ENCODE assay signal across 17 cellular contexts in genomic region chr12:43147893-43148292, GRCh38.
"Had no signal": no experiment of that assay in that cellular context is flagged by ENCODE, and none has a peak within 500 bp of the region (broad histone marks: within the 10 kb centered on the region; RNA-seq: fewer than 3 reads in every experiment).

No MANE protein-coding gene starts in this region.

- H3K4me1 Mint-ChIP-seq: activated T-helper 17 cell treated with anti-CD3 and anti-CD28 coated beads, Interleukin-2, amount 50 U/mL, for 72 hours; stimulated activated effector memory CD8-positive, alpha-beta T cell treated with anti-CD3 and anti-CD28 coated beads, Interleukin-12 subunit alpha, Interleukin-12 subunit beta, amount 100 ng/mL, for 72 hours; T-cell; WTC11 had no signal

- H3K27ac Mint-ChIP-seq: activated naive CD4-positive, alpha-beta T cell treated with anti-CD3 and anti-CD28 coated beads for 36 hours; activated T-helper 17 cell treated with anti-CD3 and anti-CD28 coated beads, Interleukin-2, amount 50 U/mL, for 72 hours; dendritic cell treated with granulocyte-macrophage colony-stimulating factor and Interleukin-4, amounts not matched to agents 40 ng/mL and 50 ng/mL, for 4 days; effector memory CD8-positive, alpha-beta T cell; stimulated activated effector memory CD8-positive, alpha-beta T cell treated with anti-CD3 and anti-CD28 coated beads, Interleukin-12 subunit alpha, Interleukin-12 subunit beta, amount 100 ng/mL, for 72 hours; T-cell; WTC11 had no signal

- H3K9ac ChIP-seq: parathyroid adenoma had no signal

- H3K36me3 ChIP-seq: tibial nerve, vagina had no signal

- H3K36me3 Mint-ChIP-seq: stimulated activated effector memory CD8-positive, alpha-beta T cell treated with anti-CD3 and anti-CD28 coated beads, Interleukin-12 subunit alpha, Interleukin-12 subunit beta, amount 100 ng/mL, for 72 hours; T-cell; WTC11 had no signal

- H3K27ac ChIP-seq: body of pancreas, parathyroid adenoma, vagina had no signal

- H3K9me3 ChIP-seq: body of pancreas, tibial nerve, vagina had no signal

- H3K27me3 ChIP-seq: body of pancreas, tibial nerve, vagina had no signal

- H3K27me3 Mint-ChIP-seq: activated T-helper 17 cell treated with anti-CD3 and anti-CD28 coated beads, Interleukin-2, amount 50 U/mL, for 72 hours; dendritic cell treated with granulocyte-macrophage colony-stimulating factor and Interleukin-4, amounts not matched to agents 40 ng/mL and 50 ng/mL, for 4 days; effector memory CD8-positive, alpha-beta T cell; T-cell had no signal

- DNase-seq: activated CD4-positive, alpha-beta T cell treated with anti-CD3 and anti-CD28 coated beads for 48 hours; activated CD8-positive, alpha-beta memory T cell treated with anti-CD3 and anti-CD28 coated beads for 24 hours; activated naive CD4-positive, alpha-beta T cell treated with anti-CD3 and anti-CD28 coated beads for 36 hours; activated T-cell treated with anti-CD3 and anti-CD28 coated beads for 4 hours; body of pancreas; effector memory CD8-positive, alpha-beta T cell; kidney; left ventricle myocardium superior; small intestine; T-cell had no signal

- H3K4me3 ChIP-seq: body of pancreas, tibial nerve, vagina had no signal

- H3K9me3 Mint-ChIP-seq: activated naive CD4-positive, alpha-beta T cell treated with anti-CD3 and anti-CD28 coated beads for 36 hours had no signal

- H3K4me1 ChIP-seq: body of pancreas, parathyroid adenoma had no signal

- H3K79me2 ChIP-seq: parathyroid adenoma had no signal

- H2AFZ ChIP-seq: parathyroid adenoma had no signal

- H3K4me3 Mint-ChIP-seq: activated naive CD4-positive, alpha-beta T cell treated with anti-CD3 and anti-CD28 coated beads for 36 hours; activated T-helper 17 cell treated with anti-CD3 and anti-CD28 coated beads, Interleukin-2, amount 50 U/mL, for 72 hours; dendritic cell treated with granulocyte-macrophage colony-stimulating factor and Interleukin-4, amounts not matched to agents 40 ng/mL and 50 ng/mL, for 4 days; effector memory CD8-positive, alpha-beta T cell; stimulated activated effector memory CD8-positive, alpha-beta T cell treated with anti-CD3 and anti-CD28 coated beads, Interleukin-12 subunit alpha, Interleukin-12 subunit beta, amount 100 ng/mL, for 72 hours; T-cell; WTC11 had no signal
